ENCODE assay signal across 1 cellular context in genomic region chr20:41048475-41049242, GRCh38.
TF ChIP-seq lines count a peak whose summit lies in the region.

No MANE protein-coding gene starts in this region.

TF ChIP-seq in HEK293, 187 proteins besides CTCF, POLR2A, EP300 and RAD21 (continued from another document and continues in another):
- TF ChIP-seq ZBTB6 (tag by site-specific recombination; IDR thresholded peaks at IDR 0.05) = no peak
- TF ChIP-seq ZNF561 (tag by site-specific recombination; IDR thresholded peaks at IDR 0.05; ENCODE audit: borderline replicate concordance) = no peak
- no peak for TF ChIP-seq ZBTB44 (tag by site-specific recombination; IDR thresholded peaks at IDR 0.05)
- peak; percentile 86 for TF ChIP-seq IKZF3 (tag by site-specific recombination; IDR thresholded peaks at IDR 0.05)
- TF ChIP-seq ZNF24 (tag by site-specific recombination; IDR thresholded peaks at IDR 0.05) = no peak
- no peak for TF ChIP-seq ZNF521 (tag by site-specific recombination; IDR thresholded peaks at IDR 0.05)
- no peak for TF ChIP-seq ZNF169 (tag by site-specific recombination; IDR thresholded peaks at IDR 0.05)
- no peak for TF ChIP-seq ZNF513 (tag by site-specific recombination; IDR thresholded peaks at IDR 0.05)
- TF ChIP-seq GLIS1 (tag by site-specific recombination; IDR thresholded peaks at IDR 0.05) = no peak
- peak; percentile 88 for TF ChIP-seq PRDM6 (tag by site-specific recombination; IDR thresholded peaks at IDR 0.05)
- peak; percentile 57 for TF ChIP-seq ZNF600 (tag by site-specific recombination; IDR thresholded peaks at IDR 0.05)
- no peak for TF ChIP-seq ZNF350 (tag by site-specific recombination; IDR thresholded peaks at IDR 0.05)
- no peak for TF ChIP-seq ZNF776 (tag by site-specific recombination; IDR thresholded peaks at IDR 0.05; ENCODE audit: borderline replicate concordance)
- no peak for TF ChIP-seq ZNF148 (tag by site-specific recombination; IDR thresholded peaks at IDR 0.05; ENCODE audit: borderline replicate concordance)
- peak; percentile 58; the same call in 1 of the 2 replicates for TF ChIP-seq ZSCAN23 (tag by site-specific recombination; IDR thresholded peaks at IDR 0.05)
- TF ChIP-seq ZNF544 (tag by site-specific recombination; IDR thresholded peaks at IDR 0.05) = no peak
- TF ChIP-seq ZNF426 (tag by site-specific recombination; IDR thresholded peaks at IDR 0.05) = no peak
- peak; percentile 99 for TF ChIP-seq ZNF580 (tag by site-specific recombination; IDR thresholded peaks at IDR 0.05)
- no peak for TF ChIP-seq MYNN (tag by site-specific recombination; IDR thresholded peaks at IDR 0.05; ENCODE audit: borderline replicate concordance)
- TF ChIP-seq ZNF341 (tag by site-specific recombination; IDR thresholded peaks at IDR 0.05; ENCODE audit: low read depth) = 0 out of 2 replicates have a peak, but pooled peaks have one; percentile 14
- TF ChIP-seq ZNF184 (tag by site-specific recombination; IDR thresholded peaks at IDR 0.05) = no peak
- TF ChIP-seq ZNF560 (tag by site-specific recombination; IDR thresholded peaks at IDR 0.05; ENCODE audit: borderline replicate concordance) = no peak
- peak; percentile 94 for TF ChIP-seq FEZF1 (tag by site-specific recombination; IDR thresholded peaks at IDR 0.05)
- TF ChIP-seq SP7 (tag by site-specific recombination; IDR thresholded peaks at IDR 0.05) = peak; percentile 96
- TF ChIP-seq ZNF214 (tag by site-specific recombination; IDR thresholded peaks at IDR 0.05; ENCODE audit: borderline replicate concordance) = no peak
- TF ChIP-seq ZNF335 (tag by site-specific recombination; conservative IDR thresholded peaks at IDR 0.05) = no peak
- no peak for TF ChIP-seq ZNF311 (tag by site-specific recombination; IDR thresholded peaks at IDR 0.05; ENCODE audit: borderline replicate concordance)
- no peak for TF ChIP-seq ZSCAN4 (tag by site-specific recombination; IDR thresholded peaks at IDR 0.05)
- TF ChIP-seq ZNF639 (tag by site-specific recombination; IDR thresholded peaks at IDR 0.05) = 0 out of 2 replicates have a peak, but pooled peaks have one; percentile 63
- no peak for TF ChIP-seq ZNF48 (tag by site-specific recombination; IDR thresholded peaks at IDR 0.05)
- TF ChIP-seq ZNF701 (tag by site-specific recombination; IDR thresholded peaks at IDR 0.05) = no peak
- TF ChIP-seq ZBTB26 (tag by site-specific recombination; optimal IDR thresholded peaks at IDR 0.05) = no peak
- peak; percentile 97 for TF ChIP-seq OSR2 (tag by site-specific recombination; IDR thresholded peaks at IDR 0.05)
- TF ChIP-seq ZNF830 (tag by site-specific recombination; IDR thresholded peaks at IDR 0.05; ENCODE audit: low read depth) = no peak
- no peak for TF ChIP-seq ZNF621 (tag by site-specific recombination; IDR thresholded peaks at IDR 0.05)
- no peak for TF ChIP-seq ZFHX2 (tag by site-specific recombination; conservative IDR thresholded peaks at IDR 0.05)
- no peak for TF ChIP-seq ZNF114 (tag by site-specific recombination; IDR thresholded peaks at IDR 0.05)
- no peak for TF ChIP-seq ZFP37 (tag by site-specific recombination; IDR thresholded peaks at IDR 0.05)
- TF ChIP-seq TRIM28 (IDR thresholded peaks at IDR 0.05; ENCODE audit: borderline replicate concordance, low read length) = no peak
- no peak for TF ChIP-seq ZNF626 (tag by site-specific recombination; IDR thresholded peaks at IDR 0.05)
- TF ChIP-seq PRDM10 (tag by site-specific recombination; IDR thresholded peaks at IDR 0.05) = no peak
- TF ChIP-seq HOXD13 (CRISPR knock-in tag; IDR thresholded peaks at IDR 0.05; ENCODE audit: borderline replicate concordance) = no peak
- peak; percentile 81 for TF ChIP-seq ZNF18 (tag by site-specific recombination; IDR thresholded peaks at IDR 0.05)
- TF ChIP-seq ZNF549 (tag by site-specific recombination; IDR thresholded peaks at IDR 0.05) = no peak
- TF ChIP-seq ZNF792 (tag by site-specific recombination; IDR thresholded peaks at IDR 0.05) = no peak
- TF ChIP-seq ZNF354C (tag by site-specific recombination; IDR thresholded peaks at IDR 0.05; ENCODE audit: borderline replicate concordance, low read depth) = no peak
